Comparison of ENCODE assay signal across 11 cellular contexts in the genomic region with DNA sequence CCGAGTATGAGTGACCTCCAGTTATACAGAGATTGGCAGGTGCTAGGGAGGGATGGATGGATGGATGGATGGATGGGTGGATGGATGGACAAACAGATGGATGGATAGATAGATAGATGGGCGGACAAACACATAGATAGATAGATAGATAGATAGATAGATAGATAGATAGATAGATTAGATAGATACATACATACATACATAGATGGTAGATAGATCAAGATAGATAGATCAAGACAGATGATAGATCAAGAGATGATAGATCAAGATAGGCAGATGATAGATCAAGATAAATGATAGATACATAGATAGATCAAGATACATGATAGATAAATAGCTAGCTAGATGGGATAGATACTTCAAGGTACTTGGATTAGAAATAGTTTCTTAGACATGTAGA. TPM values are rescaled to one million over a fixed set of nuclear protein-coding genes. Genes with fewer than 3 reads are reported as not detected.
"Had no signal": no experiment of that assay in that cellular context is flagged by ENCODE, and none has a peak within 500 bp of the region (broad histone marks: within the 10 kb centered on the region; RNA-seq: fewer than 3 reads in every experiment).

No MANE protein-coding gene starts in this region.

- H3K4me3 ChIP-seq: GM23248 had no signal

- ATAC-seq: HepG2 had no signal

- DNase-seq: GM23248, GOT3, H9, HCEC 1CT, HFFc6, KG1 had no signal

- FAIRE-seq: H54, HepG2 had no signal

- H2AFZ ChIP-seq: GM23248 had no signal

- H3K27ac ChIP-seq: GM23248, HL-60 had no signal

- H3K9ac ChIP-seq: GM23248 had no signal

RNA-seq across cellular contexts. Expression of gene RFLNA, which starts 18.6 kb away (rescaled TPM):
- total RNA-seq: HepG2, HFFc6, HT1080 had no signal
- polyA plus RNA-seq: HepG2, IgD-negative memory B cell had no signal
